ENCODE assay signal across 20 cellular contexts in the genomic region with DNA sequence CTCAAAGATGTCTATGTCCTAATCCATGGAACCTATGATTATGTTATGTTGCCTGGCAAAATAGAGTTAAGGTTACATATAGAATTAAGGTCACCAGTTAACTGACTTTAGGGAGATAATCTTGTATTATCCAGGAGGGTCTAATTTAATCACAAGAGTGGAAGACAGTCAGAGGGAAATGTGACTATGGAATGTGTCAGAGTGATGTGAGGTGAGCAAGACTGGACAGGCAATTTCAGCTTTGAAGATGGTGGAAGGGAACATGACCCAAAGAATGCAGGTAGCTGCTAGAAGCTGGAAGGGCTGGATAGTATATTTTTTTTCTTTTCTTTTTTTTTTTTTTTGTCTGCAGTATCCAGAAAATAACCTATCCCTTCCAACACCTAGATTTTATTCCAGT.
A peak's percentile ranks its signal among the peaks of the same experiment; 100 is the strongest.
DNase-seq lines count a peak whose midpoint lies in the region; ATAC-seq and TF ChIP-seq lines count a peak whose summit lies in the region.
"Had no signal": no experiment of that assay in that cellular context is flagged by ENCODE, and none has a peak within 500 bp of the region (broad histone marks: within the 10 kb centered on the region; RNA-seq: fewer than 3 reads in every experiment).

No MANE protein-coding gene starts in this region.

- dilution Hi-C loops in mammary epithelial cell (cut with HindIII; ENCODE audit: low sequenced_read_pairs): no loop called here

- no peak for TF ChIP-seq CTCF in mammary epithelial cell (conservative IDR thresholded peaks at IDR 0.05 in 1 of 2, IDR thresholded peaks at IDR 0.05 in 1 of 2; ENCODE audit: extremely low read depth in 1 of 2, insufficient read depth in 1 of 2, low read depth in 1 of 2, low read length in 2 of 2)
- TF ChIP-seq CTCF in MCF 10A (IDR thresholded peaks at IDR 0.05; ENCODE audit: unreplicated experiment): no peak
- no peak for TF ChIP-seq CTCF in epithelial cell of esophagus (IDR thresholded peaks at IDR 0.05; ENCODE audit: insufficient read depth, low read depth, low read length, missing control alignments)
- TF ChIP-seq CTCF in nephron progenitor cell (IDR thresholded peaks at IDR 0.05): no peak

- H3K9me3 Mint-ChIP-seq in MCF 10A (ENCODE audit: unreplicated experiment) (no peaks in the 10 kb centered on the region), nephron progenitor cell (no peaks in the 10 kb centered on the region)
- H3K9me3 Mint-ChIP-seq: CD4-positive, alpha-beta T cell; CD8-positive, alpha-beta T cell had no signal

- POLR2A ChIA-PET in MCF 10A (lab: Yijun Ruan, JAX): no interaction called here

- H2AFZ ChIP-seq in mammary epithelial cell (ENCODE audit: low read depth, low read length) (no peak overlapping the region), mesenchymal stem cell (ENCODE audit: low read depth, low read length) (no peak overlapping the region)

- no peak overlapping the region for H2BK120ac ChIP-seq in mesenchymal stem cell (ENCODE audit: low read depth, low read length)

- no peaks in the 10 kb centered on the region for H3K79me2 ChIP-seq in mammary epithelial cell (ENCODE audit: insufficient read depth, low read length)

- H2BK12ac ChIP-seq in mesenchymal stem cell (ENCODE audit: low read length in 2 of 2): no peak overlapping the region

- H3K4me3 Mint-ChIP-seq in MCF 10A (ENCODE audit: unreplicated experiment): no peak overlapping the region
- H3K4me3 Mint-ChIP-seq in nephron progenitor cell: no peak overlapping the region
- H3K4me3 Mint-ChIP-seq: B cell; CD4-positive, alpha-beta T cell; CD8-positive, alpha-beta T cell had no signal

- in situ Hi-C loops in mammary epithelial cell (cut with MboI; ENCODE audit: low sequenced_read_pairs in 2 of 2): no loop called here

- H3K4me1 Mint-ChIP-seq in MCF 10A (ENCODE audit: insufficient read depth, unreplicated experiment) (no peaks in the 10 kb centered on the region), nephron progenitor cell (no peaks in the 10 kb centered on the region)
- H3K4me1 Mint-ChIP-seq: B cell had no signal

- H4K91ac ChIP-seq in mesenchymal stem cell (ENCODE audit: low read length): no peak overlapping the region

- H2BK15ac ChIP-seq in mesenchymal stem cell (ENCODE audit: low read depth, poor library complexity, severe bottlenecking): no peak overlapping the region

- no peaks in the 10 kb centered on the region for H4K20me1 ChIP-seq in mammary epithelial cell (ENCODE audit: insufficient read depth, low read length)
- H4K20me1 ChIP-seq: BLaER1 treated with 17β-estradiol and CSF1 and Interleukin-3, amounts not matched to agents 10 nM and 100 nM had no signal

- no peaks in the 10 kb centered on the region for H3K79me1 ChIP-seq in mesenchymal stem cell (replicated peaks; ENCODE audit: low read length, poor library complexity, severe bottlenecking)

- H3K36me3 ChIP-seq in mammary epithelial cell (ENCODE audit: insufficient read depth, low read length) (no peaks in the 10 kb centered on the region), mesenchymal stem cell (ENCODE audit: control insufficient read depth in 1 of 2, insufficient read depth in 2 of 2, low read depth in 1 of 2, low read length in 2 of 2) (no peaks in the 10 kb centered on the region)
- H3K36me3 ChIP-seq: BLaER1 treated with 17β-estradiol and CSF1 and Interleukin-3, amounts not matched to agents 10 nM and 100 nM had no signal

- peak; percentile 54 for DNase-seq in mammary epithelial cell
- DNase-seq in MCF 10A (ENCODE audit: unreplicated experiment): no peak
- peak; percentile 48 for DNase-seq in SK-N-DZ (ENCODE audit: low spot score)
- DNase-seq in epithelial cell of esophagus (ENCODE audit: low read depth): peak; percentile 11
- DNase-seq in nephron progenitor cell: no peak
- no peak for DNase-seq in mesenchymal stem cell
- DNase-seq: AML-193; Caco-2; Calu3; CD4-positive, alpha-beta T cell; CD8-positive, alpha-beta T cell; DMS79 treated with DMSO at 0.1 percent for 48 hours; GF-D8 had no signal

- H3K23ac ChIP-seq in mesenchymal stem cell (ENCODE audit: low read length in 2 of 2): no peak overlapping the region

- H3K36me3 Mint-ChIP-seq in MCF 10A (ENCODE audit: insufficient read depth, unreplicated experiment) (no peaks in the 10 kb centered on the region), nephron progenitor cell (ENCODE audit: low read depth) (no peaks in the 10 kb centered on the region)
- H3K36me3 Mint-ChIP-seq: CD8-positive, alpha-beta T cell had no signal

- no peak overlapping the region for H4K8ac ChIP-seq in mesenchymal stem cell (ENCODE audit: low read length)

- H3K4me2 ChIP-seq in mammary epithelial cell (ENCODE audit: insufficient read depth, low read depth, low read length): no peak overlapping the region
- H3K4me2 ChIP-seq in mesenchymal stem cell (ENCODE audit: low read length, poor library complexity, severe bottlenecking): no peak overlapping the region
- H3K4me2 ChIP-seq: A549; BLaER1 treated with 17β-estradiol and CSF1 and Interleukin-3, amounts not matched to agents 10 nM and 100 nM had no signal

- no peak overlapping the region for H3K27ac ChIP-seq in mammary epithelial cell (ENCODE audit: insufficient read depth, low read depth, low read length)
- H3K27ac ChIP-seq in mesenchymal stem cell (ENCODE audit: low read length, poor library complexity, severe bottlenecking): no peak overlapping the region
- H3K27ac ChIP-seq: 22Rv1; A549; BLaER1 treated with 17β-estradiol and CSF1 and Interleukin-3, amounts not matched to agents 10 nM and 100 nM; C4-2B had no signal

- no peak overlapping the region for H3K27ac Mint-ChIP-seq in MCF 10A (ENCODE audit: low read depth, unreplicated experiment)
- H3K27ac Mint-ChIP-seq in nephron progenitor cell: peak overlapping the region; percentile 44
- H3K27ac Mint-ChIP-seq: B cell; CD4-positive, alpha-beta T cell; CD8-positive, alpha-beta T cell had no signal

- H3K27me3 Mint-ChIP-seq in MCF 10A (ENCODE audit: insufficient read depth, unreplicated experiment) (no peaks in the 10 kb centered on the region), nephron progenitor cell (ENCODE audit: low read depth, poor library complexity) (no peaks in the 10 kb centered on the region)
- H3K27me3 Mint-ChIP-seq: B cell; CD4-positive, alpha-beta T cell had no signal

- H3K4me3 ChIP-seq in mammary epithelial cell (replicated peaks in 1 of 3; ENCODE audit: insufficient read depth in 1 of 3, low read depth in 2 of 3, low read length in 3 of 3): no peak overlapping the region
- H3K4me3 ChIP-seq in epithelial cell of esophagus (ENCODE audit: low read length): no peak overlapping the region
- no peak overlapping the region for H3K4me3 ChIP-seq in mesenchymal stem cell (ENCODE audit: insufficient read depth in 1 of 2, low read depth in 1 of 2, low read length in 2 of 2)
- H3K4me3 ChIP-seq: A549; BLaER1 treated with 17β-estradiol and CSF1 and Interleukin-3, amounts not matched to agents 10 nM and 100 nM had no signal

- H3K4ac ChIP-seq in mesenchymal stem cell (ENCODE audit: low read depth in 1 of 2, low read length in 2 of 2): no peak overlapping the region

- no peak overlapping the region for H2AK5ac ChIP-seq in mesenchymal stem cell (ENCODE audit: low read length, severe bottlenecking)

- H3K14ac ChIP-seq in mesenchymal stem cell (ENCODE audit: low read length in 2 of 2): no peak overlapping the region

- H3K4me1 ChIP-seq in mammary epithelial cell (ENCODE audit: insufficient read depth, low read length): no peaks in the 10 kb centered on the region
- H3K4me1 ChIP-seq in mesenchymal stem cell (ENCODE audit: control insufficient read depth, insufficient read depth, low read depth, low read length): no peaks in the 10 kb centered on the region
- H3K4me1 ChIP-seq: A549; BLaER1 treated with 17β-estradiol and CSF1 and Interleukin-3, amounts not matched to agents 10 nM and 100 nM; Caco-2 had no signal

- H3K9me3 ChIP-seq in mammary epithelial cell (replicated peaks; ENCODE audit: insufficient read depth, low read length) (no peaks in the 10 kb centered on the region), mesenchymal stem cell (ENCODE audit: control insufficient read depth, low read length) (no peaks in the 10 kb centered on the region)
- H3K9me3 ChIP-seq: A549; BLaER1 treated with 17β-estradiol and CSF1 and Interleukin-3, amounts not matched to agents 10 nM and 100 nM; Caco-2 had no signal

- BruUV-seq in mammary epithelial cell (replicated peaks; lab: Mats Ljungman, UMichigan) (no TSS peak), MCF 10A (replicated peaks; lab: Mats Ljungman, UMichigan) (no TSS peak)

- ATAC-seq in HG02623 (IDR thresholded peaks at IDR 0.05; ENCODE audit: unreplicated experiment) (no peak), GM21619 (IDR thresholded peaks at IDR 0.05; ENCODE audit: unreplicated experiment) (no peak)
- ATAC-seq: A549; CD8-positive, alpha-beta T cell had no signal

- intact Hi-C loops in mammary epithelial cell (cut with micrococcal nuclease) (no loop called here), MCF 10A (cut with micrococcal nuclease) (no loop called here)

- no peak overlapping the region for H3K9ac ChIP-seq in mammary epithelial cell (ENCODE audit: insufficient read depth, low read length)
- no peak overlapping the region for H3K9ac ChIP-seq in mesenchymal stem cell (ENCODE audit: low read length)
- H3K9ac ChIP-seq: BLaER1 treated with 17β-estradiol and CSF1 and Interleukin-3, amounts not matched to agents 10 nM and 100 nM had no signal

- CTCF ChIA-PET in mammary epithelial cell (lab: Charles Lee; ENCODE audit: low non-redundant PET): no interaction called here
- CTCF ChIA-PET in MCF 10A (lab: Yijun Ruan, JAX): interaction anchor here (0.6 kb wide), 1 partner anchor 31 kb away, joined by 3 read pairs; no protein-coding TSS in a partner anchor

- H3K18ac ChIP-seq in mesenchymal stem cell (ENCODE audit: low read depth in 1 of 2, low read length in 2 of 2): no peak overlapping the region

- H3K27me3 ChIP-seq in mammary epithelial cell (ENCODE audit: insufficient read depth, low read length) (no peaks in the 10 kb centered on the region), mesenchymal stem cell (ENCODE audit: control insufficient read depth in 1 of 2, insufficient read depth in 1 of 2, low read length in 2 of 2) (no peaks in the 10 kb centered on the region)
- H3K27me3 ChIP-seq: BLaER1 treated with 17β-estradiol and CSF1 and Interleukin-3, amounts not matched to agents 10 nM and 100 nM had no signal

- H2BK5ac ChIP-seq in mesenchymal stem cell (ENCODE audit: low read depth, low read length, poor library complexity, severe bottlenecking): no peak overlapping the region

Comparison
In these comparisons a context has a peak if more than half of its experiments do, and no peak if none do; other contexts are left out.
1. DNase-seq: peak in mammary epithelial cell (single experiment), SK-N-DZ (single experiment) and epithelial cell of esophagus (single experiment); none in MCF 10A (single experiment), nephron progenitor cell (single experiment) and mesenchymal stem cell (single experiment).